9 cellular contexts compared by ENCODE assay signal in the genomic region with DNA sequence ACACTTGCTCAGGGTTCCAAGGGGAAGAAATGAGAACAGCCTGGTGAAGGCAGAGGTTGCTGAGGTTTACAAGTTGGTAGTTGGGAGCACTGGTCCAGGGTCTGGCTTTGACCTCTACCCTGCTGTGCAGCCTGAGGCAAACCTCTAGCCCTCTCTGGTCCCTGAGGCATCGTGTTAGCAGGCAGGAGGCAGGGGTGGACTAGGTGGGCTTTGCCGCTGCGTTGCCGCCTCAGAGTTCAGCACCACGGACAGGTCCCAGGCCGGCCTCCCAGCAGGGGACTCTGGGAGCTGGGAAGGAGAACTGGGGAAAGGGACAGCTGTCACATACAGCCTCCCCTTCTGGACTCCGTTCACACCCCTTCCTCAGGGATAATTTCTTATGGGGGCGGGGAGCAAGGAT. TPM values are rescaled to one million over a fixed set of nuclear protein-coding genes. Genes with fewer than 3 reads are reported as not detected.
DNase-seq lines count a peak whose midpoint lies in the region; ATAC-seq, FAIRE-seq and TF ChIP-seq lines count a peak whose summit lies in the region.
"Had no signal": no experiment of that assay in that cellular context is flagged by ENCODE, and none has a peak within 500 bp of the region (broad histone marks: within the 10 kb centered on the region; RNA-seq: fewer than 3 reads in every experiment).

No MANE protein-coding gene starts in this region.

- TF ChIP-seq CTCF in GM12878 (IDR thresholded peaks at IDR 0.05 in 2 of 3, conservative IDR thresholded peaks at IDR 0.05 in 1 of 3; ENCODE audit: control insufficient read depth in 2 of 3, extremely low read depth in 1 of 3, insufficient read depth in 1 of 3, low read depth in 3 of 3, low read length in 3 of 3) (no peak), mesothelial cell of epicardium (IDR thresholded peaks at IDR 0.05; ENCODE audit: unreplicated experiment) (no peak), stomach (IDR thresholded peaks at IDR 0.05) (no peak)

- peaks cover 79% of the 10 kb centered on the region for H3K27me3 Mint-ChIP-seq in mesothelial cell of epicardium (ENCODE audit: low read depth)

- DNase-seq in ELR (ENCODE audit: low read depth) (peak; percentile 41), MV-4-11 (lab: John Stamatoyannopoulos, UW) (peak; percentile 34), GM12878 (ENCODE audit: low read depth, low spot score) (no peak), mesothelial cell of epicardium (ENCODE audit: low spot score in 2 of 2, unreplicated experiment in 2 of 2) (peak; percentile 73 to 88), stomach (no peak), NCI-H2029 treated with DMSO at 0.1 percent for 48 hours (lab: John Stamatoyannopoulos, UW) (no peak), activated gamma-delta T cell (lab: John Stamatoyannopoulos, UW) (no peak)
- DNase-seq: KG1 had no signal

- RAD21 ChIA-PET in GM12878 (lab: Charles Lee; ENCODE audit: unreplicated experiment): interaction anchor here (1.2 kb wide), 1 partner anchor 12 kb away, joined by 3 read pairs; the partner anchor contains the start of gene NR2C2AP

- CTCF ChIA-PET in GM12878 (lab: Yijun Ruan, JAX): interaction anchor here (1.0 kb wide), 1 partner anchor 40 kb away, joined by 3 read pairs; no protein-coding TSS in a partner anchor

- intact Hi-C loops in GM12878 (cut with micrococcal nuclease; ENCODE audit: unreplicated experiment): no loop called here
- intact Hi-C loops in stomach (cut with DNase I; ENCODE audit: low total_unique reads): no loop called here

- TF ChIP-seq POLR2A in GM12878 (IDR thresholded peaks at IDR 0.05; ENCODE audit: low read depth, low read length): no peak
- TF ChIP-seq POLR2A in stomach (IDR thresholded peaks at IDR 0.05): no peak

- no peak for TF ChIP-seq EP300 in GM12878 (IDR thresholded peaks at IDR 0.05; ENCODE audit: borderline replicate concordance in 1 of 2, control insufficient read depth in 1 of 2, low read depth in 2 of 2, low read length in 2 of 2)
- no peak for TF ChIP-seq EP300 in stomach (IDR thresholded peaks at IDR 0.05)

- H3K9ac ChIP-seq in GM12878 (ENCODE audit: control insufficient read depth, insufficient read depth, low read length): no peak overlapping the region

- peaks cover 0 to 2% of the 10 kb centered on the region in 2 experiments; a peak in 1 of 4 replicates for H3K27me3 ChIP-seq in GM12878 (replicated peaks in 1 of 2; ENCODE audit: control insufficient read depth in 2 of 2, insufficient read depth in 2 of 2, low read length in 1 of 2)
- peaks cover 12 to 88% (median 61%) of the 10 kb centered on the region in 3 donors for H3K27me3 ChIP-seq in stomach

- no peaks in the 10 kb centered on the region for H3K79me2 ChIP-seq in GM12878 (ENCODE audit: control insufficient read depth, insufficient read depth, low read length)

- H3K4me3 ChIP-seq in GM12878: no peak overlapping the region
- H3K4me3 ChIP-seq in stomach: no peak overlapping the region

- H2AFZ ChIP-seq in GM12878 (ENCODE audit: control insufficient read depth, low read depth, low read length): no peak overlapping the region

- H3K4me1 ChIP-seq in GM12878 (ENCODE audit: control insufficient read depth, insufficient read depth, low read length): peaks cover 10% of the 10 kb centered on the region; the same call in 1 of the 2 replicates
- H3K4me1 ChIP-seq in stomach: peaks cover 0 to 4% (median 2%) of the 10 kb centered on the region in 4 donors

- no peaks in the 10 kb centered on the region for H3K36me3 ChIP-seq in GM12878 (ENCODE audit: control insufficient read depth in 2 of 2, insufficient read depth in 2 of 2, low read length in 1 of 2)
- H3K36me3 ChIP-seq in stomach: no peaks in the 10 kb centered on the region

- H3K4me2 ChIP-seq in GM12878 (ENCODE audit: control insufficient read depth, insufficient read depth): no peak overlapping the region

- no peak for FAIRE-seq in GM12878 (lab: Jason Lieb, UNC)

- no peak overlapping the region for H3K27ac Mint-ChIP-seq in mesothelial cell of epicardium

- no TSS peak for BruUV-seq in GM12878 (replicated peaks; lab: Mats Ljungman, UMichigan)

- H3K9me3 Mint-ChIP-seq in mesothelial cell of epicardium: no peaks in the 10 kb centered on the region

- SMC1A ChIA-PET in GM12878 (lab: Charles Lee; ENCODE audit: uncharacterized antibody, unreplicated experiment): no interaction called here

- no peaks in the 10 kb centered on the region for H3K36me3 Mint-ChIP-seq in mesothelial cell of epicardium

- no peaks in the 10 kb centered on the region for H3K4me1 Mint-ChIP-seq in mesothelial cell of epicardium

- in situ Hi-C loops in GM12878 (cut with MboI): no loop called here

- no peak for TF ChIP-seq RAD21 in GM12878 (IDR thresholded peaks at IDR 0.05; ENCODE audit: insufficient read depth, low read depth, low read length)

- H3K27ac ChIP-seq in GM12878 (ENCODE audit: control insufficient read depth, insufficient read depth) (no peak overlapping the region), stomach (no peak overlapping the region)

- WGBS in GM12878 (ENCODE audit: insufficient coverage, insufficient replicate concordance, low lambda C conversion rate, missing lambda C conversion rate): 39% methylated on average over 8 of the region's 8 CpGs
- 2 to 7% (median 5%) methylated on average over 5 to 8 of the region's 8 CpGs for WGBS in stomach, 5 donors

- POLR2A ChIA-PET in GM12878 (lab: Charles Lee): no interaction called here

- no peaks in the 10 kb centered on the region for H4K20me1 ChIP-seq in GM12878 (ENCODE audit: control insufficient read depth, insufficient read depth)

- H3K9me3 ChIP-seq in GM12878 (replicated peaks; ENCODE audit: control insufficient read depth, insufficient read depth, low read length): 0 out of 3 replicates have a peak, but pooled peaks cover 2% of the 10 kb centered on the region
- H3K9me3 ChIP-seq in stomach: peaks cover 0 to 7% (median 0%) of the 10 kb centered on the region in 4 donors

- H3K4me3 Mint-ChIP-seq in mesothelial cell of epicardium: no peak overlapping the region

- peak; percentile 63 for ATAC-seq in GM12878
- no peak for ATAC-seq in HG02840 (IDR thresholded peaks at IDR 0.05; ENCODE audit: low FRiP score, unreplicated experiment)

RNA-seq across cellular contexts. Expression of gene NCAN, which starts 3.1 kb away (rescaled TPM):
- total RNA-seq in GM12878 (2013; cell fraction: nucleolus; rRNA removed): 0.06 TPM in 1 of 2 replicates, not detected in the other
- total RNA-seq in GM12878 (2014; rRNA removed): 0.11 and 0.34 TPM in 2 replicates
- total RNA-seq in GM12878 (2014; rRNA removed; fragmentation: Illumina TruSeq; extraction: Trizol): 0.09 and 0.14 TPM in 2 replicates
- total RNA-seq in GM12878 (2021): 0.10 and 0.16 TPM in 2 replicates
- 0.09 TPM for polyA plus RNA-seq in GM12878 (2011; ENCODE audit: low read depth)
- polyA plus RNA-seq in GM12878 (2011; rRNA removed): 0.12 and 0.13 TPM in 2 replicates
- polyA plus RNA-seq in GM12878 (2011; cell fraction: cytosol; rRNA removed): 0.03 and 0.06 TPM in 2 replicates
- 0.16 and 0.25 TPM in 2 replicates for polyA plus RNA-seq in GM12878 (2011; cell fraction: nucleus; rRNA removed)
- 0.16 and 0.24 TPM in 2 replicates for polyA plus RNA-seq in GM12878 (2012)
- 0.26 TPM in 1 of 2 replicates, not detected in the other for polyA plus RNA-seq in GM12878 (2014; fragmentation: Illumina TruSeq; extraction: Trizol)
- polyA plus RNA-seq in GM12878 (2014; fragmentation: Nextera tagmentation; extraction: Ambion mirVana): under 1 TPM in 1 of 2 experiments, not detected in 1; 0.02 TPM
- polyA plus RNA-seq in GM12878 (2014; rRNA removed): 0.19 and 0.51 TPM in 2 replicates
- polyA plus RNA-seq in GM12878 (2016; fragmentation: Nextera tagmentation; extraction: Ambion mirVana): under 1 TPM; 0.12 to 0.20 TPM
- 0.22 and 0.46 TPM in 2 replicates for polyA minus RNA-seq in GM12878 (2011; rRNA and poly(A)+ RNA removed)
- polyA minus RNA-seq in GM12878 (2011; cell fraction: cytosol; rRNA and poly(A)+ RNA removed): not detected in 2 replicates
- polyA minus RNA-seq in GM12878 (2011; cell fraction: nucleus; rRNA and poly(A)+ RNA removed): not detected in 2 replicates
- 0.02 to 0.29 TPM (median 0.07 TPM) in 3 replicates for total RNA-seq in mesothelial cell of epicardium
- total RNA-seq in stomach: 1 to 10 TPM in 1 of 5 donors, not detected in 4; 1.7 TPM
- under 1 TPM in 2 of 3 donors, not detected in 1; 0.05 to 0.06 TPM for polyA plus RNA-seq in stomach

RNA-seq across cellular contexts. Expression of gene NR2C2AP, which starts 11.7 kb away (rescaled TPM):
- 10.1 and 12.1 TPM in 2 replicates for total RNA-seq in GM12878 (2013; cell fraction: nucleolus; rRNA removed)
- total RNA-seq in GM12878 (2014; rRNA removed) (22.4 and 23.9 TPM in 2 replicates), GM12878 (2014; rRNA removed; fragmentation: Illumina TruSeq; extraction: Trizol) (19.7 and 22.5 TPM in 2 replicates), GM12878 (2021) (27.8 and 28.5 TPM in 2 replicates), mesothelial cell of epicardium (9.4 to 11.8 TPM (median 10.1 TPM) in 3 replicates), stomach (10 to 100 TPM in 1 of 5 donors, 1 to 10 TPM in 1, under 1 TPM in 1, not detected in 2; 0.45 to 14.8 (median 7.7) TPM)
- polyA plus RNA-seq in GM12878 (2011; ENCODE audit: low read depth): 9.9 TPM
- polyA plus RNA-seq in GM12878 (2011; rRNA removed) (13.0 and 22.0 TPM in 2 replicates), GM12878 (2014; fragmentation: Illumina TruSeq; extraction: Trizol) (13.6 and 21.5 TPM in 2 replicates), GM12878 (2014; fragmentation: Nextera tagmentation; extraction: Ambion mirVana) (10 to 100 TPM; 43.3 to 44.8 TPM), GM12878 (2014; rRNA removed) (31.0 and 33.7 TPM in 2 replicates), GM12878 (2016; fragmentation: Nextera tagmentation; extraction: Ambion mirVana) (10 to 100 TPM; 28.4 to 29.0 TPM), stomach (10 to 100 TPM; 18.2 to 28.9 (median 18.8) TPM)
- polyA plus RNA-seq in GM12878 (2011; cell fraction: cytosol; rRNA removed): 17.5 and 27.3 TPM in 2 replicates
- polyA plus RNA-seq in GM12878 (2011; cell fraction: nucleus; rRNA removed): 42.0 and 47.9 TPM in 2 replicates
- polyA plus RNA-seq in GM12878 (2012): 14.9 and 16.6 TPM in 2 replicates
- polyA minus RNA-seq in GM12878 (2011; rRNA and poly(A)+ RNA removed): 7.8 and 15.9 TPM in 2 replicates
- polyA minus RNA-seq in GM12878 (2011; cell fraction: cytosol; rRNA and poly(A)+ RNA removed): 4.4 and 5.5 TPM in 2 replicates
- polyA minus RNA-seq in GM12878 (2011; cell fraction: nucleus; rRNA and poly(A)+ RNA removed): 7.3 and 10.1 TPM in 2 replicates

RNA-seq across cellular contexts. Expression of gene RFXANK, which starts 22.8 kb away (rescaled TPM):
- total RNA-seq in GM12878 (2013; cell fraction: nucleolus; rRNA removed): 47.3 and 51.9 TPM in 2 replicates
- 98.3 and 125 TPM in 2 replicates for total RNA-seq in GM12878 (2014; rRNA removed)
- total RNA-seq in GM12878 (2014; rRNA removed; fragmentation: Illumina TruSeq; extraction: Trizol): 81.0 and 88.1 TPM in 2 replicates
- 113 and 118 TPM in 2 replicates for total RNA-seq in GM12878 (2021)
- 100 TPM for polyA plus RNA-seq in GM12878 (2011; ENCODE audit: low read depth)
- 35.0 and 73.8 TPM in 2 replicates for polyA plus RNA-seq in GM12878 (2011; rRNA removed)
- 124 and 158 TPM in 2 replicates for polyA plus RNA-seq in GM12878 (2011; cell fraction: cytosol; rRNA removed)
- polyA plus RNA-seq in GM12878 (2011; cell fraction: nucleus; rRNA removed): 213 and 235 TPM in 2 replicates
- 113 and 114 TPM in 2 replicates for polyA plus RNA-seq in GM12878 (2012)
- polyA plus RNA-seq in GM12878 (2014; fragmentation: Illumina TruSeq; extraction: Trizol): 40.2 and 89.4 TPM in 2 replicates
- polyA plus RNA-seq in GM12878 (2014; fragmentation: Nextera tagmentation; extraction: Ambion mirVana): 10 to 100 TPM; 70.8 TPM
- polyA plus RNA-seq in GM12878 (2014; rRNA removed): 102 and 126 TPM in 2 replicates
- 100 to 1,000 TPM; 108 to 119 TPM for polyA plus RNA-seq in GM12878 (2016; fragmentation: Nextera tagmentation; extraction: Ambion mirVana)
- 55.2 and 80.2 TPM in 2 replicates for polyA minus RNA-seq in GM12878 (2011; rRNA and poly(A)+ RNA removed)
- 34.3 and 37.6 TPM in 2 replicates for polyA minus RNA-seq in GM12878 (2011; cell fraction: cytosol; rRNA and poly(A)+ RNA removed)
- polyA minus RNA-seq in GM12878 (2011; cell fraction: nucleus; rRNA and poly(A)+ RNA removed): 57.1 and 106 TPM in 2 replicates
- total RNA-seq in mesothelial cell of epicardium: 90.4 to 93.6 TPM (median 92.0 TPM) in 3 replicates
- total RNA-seq in stomach: 100 to 1,000 TPM in 2 of 5 donors, 10 to 100 TPM in 3; 17.4 to 112 (median 61.4) TPM
- polyA plus RNA-seq in stomach: 100 to 1,000 TPM; 121 to 145 (median 136) TPM

RNA-seq across cellular contexts. Expression of gene BORCS8, which starts 22.9 kb away (rescaled TPM):
- total RNA-seq in GM12878 (2013; cell fraction: nucleolus; rRNA removed): 31.6 and 35.8 TPM in 2 replicates
- total RNA-seq in GM12878 (2014; rRNA removed) (31.1 and 33.5 TPM in 2 replicates), GM12878 (2014; rRNA removed; fragmentation: Illumina TruSeq; extraction: Trizol) (14.9 TPM in 2 replicates), GM12878 (2021) (25.8 and 27.1 TPM in 2 replicates), mesothelial cell of epicardium (26.4 to 28.4 TPM (median 26.7 TPM) in 3 replicates), stomach (10 to 100 TPM in 4 of 5 donors, 1 to 10 TPM in 1; 8.3 to 96.9 (median 27.8) TPM)
- 9.7 TPM for polyA plus RNA-seq in GM12878 (2011; ENCODE audit: low read depth)
- polyA plus RNA-seq in GM12878 (2011; rRNA removed) (5.3 and 13.7 TPM in 2 replicates), GM12878 (2014; fragmentation: Illumina TruSeq; extraction: Trizol) (8.6 and 19.6 TPM in 2 replicates), GM12878 (2014; fragmentation: Nextera tagmentation; extraction: Ambion mirVana) (1 to 10 TPM; 3.7 to 6.0 TPM), GM12878 (2014; rRNA removed) (30.8 and 31.5 TPM in 2 replicates), GM12878 (2016; fragmentation: Nextera tagmentation; extraction: Ambion mirVana) (10 to 100 TPM; 39.0 to 40.3 TPM), stomach (10 to 100 TPM; 21.0 to 31.1 (median 28.4) TPM)
- 15.2 and 24.3 TPM in 2 replicates for polyA plus RNA-seq in GM12878 (2011; cell fraction: cytosol; rRNA removed)
- polyA plus RNA-seq in GM12878 (2011; cell fraction: nucleus; rRNA removed): 25.3 and 37.8 TPM in 2 replicates
- polyA plus RNA-seq in GM12878 (2012): 10.9 and 13.6 TPM in 2 replicates
- polyA minus RNA-seq in GM12878 (2011; rRNA and poly(A)+ RNA removed): 8.3 and 14.1 TPM in 2 replicates
- 5.9 and 10.2 TPM in 2 replicates for polyA minus RNA-seq in GM12878 (2011; cell fraction: cytosol; rRNA and poly(A)+ RNA removed)
- 6.8 and 16.6 TPM in 2 replicates for polyA minus RNA-seq in GM12878 (2011; cell fraction: nucleus; rRNA and poly(A)+ RNA removed)

RNA-seq across cellular contexts. Expression of gene MEF2B, which starts 44.8 kb away (rescaled TPM):
- total RNA-seq in GM12878 (2013; cell fraction: nucleolus; rRNA removed): 4.9 and 5.2 TPM in 2 replicates
- total RNA-seq in GM12878 (2014; rRNA removed) (13.6 and 17.9 TPM in 2 replicates), GM12878 (2014; rRNA removed; fragmentation: Illumina TruSeq; extraction: Trizol) (6.4 and 7.6 TPM in 2 replicates), GM12878 (2021) (33.0 and 36.6 TPM in 2 replicates), mesothelial cell of epicardium (1.4 to 2.9 TPM (median 2.8 TPM) in 3 replicates), stomach (1 to 10 TPM in 1 of 5 donors, not detected in 4; 7.2 TPM)
- 13.7 TPM for polyA plus RNA-seq in GM12878 (2011; ENCODE audit: low read depth)
- polyA plus RNA-seq in GM12878 (2011; rRNA removed) (0.69 and 1.8 TPM in 2 replicates), GM12878 (2014; fragmentation: Illumina TruSeq; extraction: Trizol) (4.2 and 10.0 TPM in 2 replicates), GM12878 (2014; fragmentation: Nextera tagmentation; extraction: Ambion mirVana) (under 1 TPM; 0.09 to 0.21 TPM), GM12878 (2014; rRNA removed) (22.7 and 33.8 TPM in 2 replicates), GM12878 (2016; fragmentation: Nextera tagmentation; extraction: Ambion mirVana) (10 to 100 TPM in 1 of 2 experiments, 1 to 10 TPM in 1; 7.8 to 11.3 TPM), stomach (1 to 10 TPM in 1 of 3 donors, under 1 TPM in 1, not detected in 1; 0.93 to 2.9 TPM)
- 4.8 and 5.5 TPM in 2 replicates for polyA plus RNA-seq in GM12878 (2011; cell fraction: cytosol; rRNA removed)
- 8.7 and 9.5 TPM in 2 replicates for polyA plus RNA-seq in GM12878 (2011; cell fraction: nucleus; rRNA removed)
- 42.4 and 45.0 TPM in 2 replicates for polyA plus RNA-seq in GM12878 (2012)
- polyA minus RNA-seq in GM12878 (2011; rRNA and poly(A)+ RNA removed): 0.59 and 3.2 TPM in 2 replicates
- polyA minus RNA-seq in GM12878 (2011; cell fraction: cytosol; rRNA and poly(A)+ RNA removed): 1.7 and 2.5 TPM in 2 replicates
- polyA minus RNA-seq in GM12878 (2011; cell fraction: nucleus; rRNA and poly(A)+ RNA removed): 2.1 and 3.3 TPM in 2 replicates

Comparison
In these comparisons a context has a peak if more than half of its experiments do, and no peak if none do; other contexts are left out.
1. DNase-seq: peak in ELR (single experiment), MV-4-11 (single experiment) and mesothelial cell of epicardium (2 of 2); none in GM12878 (single experiment), stomach (single experiment), NCI-H2029 treated with DMSO at 0.1 percent for 48 hours (single experiment) and activated gamma-delta T cell (single experiment).